ENCODE assay signal across 9 cellular contexts in genomic region chr5:181187500-181188213, GRCh38. TPM values are rescaled to one million over a fixed set of nuclear protein-coding genes. Genes with fewer than 3 reads are reported as not detected.
DNase-seq lines count a peak whose midpoint lies in the region; ATAC-seq and TF ChIP-seq lines count a peak whose summit lies in the region.
"Had no signal": no experiment of that assay in that cellular context is flagged by ENCODE, and none has a peak within 500 bp of the region (broad histone marks: within the 10 kb centered on the region; RNA-seq: fewer than 3 reads in every experiment).

No MANE protein-coding gene starts in this region.

- no peak for TF ChIP-seq EP300 in ovary (IDR thresholded peaks at IDR 0.05)

- WGBS in ovary, 3 donors, result 1 to 2% (median 1%) methylated on average over 37 of the region's 37 CpGs

- no peaks in the 10 kb centered on the region for H3K9me3 ChIP-seq in ovary

- TF ChIP-seq CTCF in 22Rv1 (IDR thresholded peaks at IDR 0.05) (peak; percentile 17), HFF-Myc (IDR thresholded peaks at IDR 0.05; ENCODE audit: low read depth, low read length, missing control alignments) (peak; percentile 22), foreskin keratinocyte (conservative IDR thresholded peaks at IDR 0.05) (peak; percentile 40), ovary (IDR thresholded peaks at IDR 0.05) (peak in 2 of 3 donors; percentile 5 to 47)

- H3K4me3 ChIP-seq in HFF-Myc (replicated peaks; ENCODE audit: low read depth, low read length) (peak overlapping the region; percentile 67), ovary (peak overlapping the region; percentile 79)

- ATAC-seq in foreskin keratinocyte, result peak; percentile 31
- ATAC-seq in GM18511 (IDR thresholded peaks at IDR 0.05; ENCODE audit: unreplicated experiment), result no peak
- no peak for ATAC-seq in GM21737 (IDR thresholded peaks at IDR 0.05; ENCODE audit: unreplicated experiment)

- peak overlapping the region; percentile 97 for H3K27ac ChIP-seq in 22Rv1
- H3K27ac ChIP-seq in foreskin keratinocyte, result peak overlapping the region; percentile 2
- H3K27ac ChIP-seq in ovary, result peak overlapping the region in 1 of 2 donors; percentile 91

- no peaks in the 10 kb centered on the region for H3K27me3 ChIP-seq in foreskin keratinocyte
- H3K27me3 ChIP-seq in ovary, result no peaks in the 10 kb centered on the region

- H3K4me1 ChIP-seq in foreskin keratinocyte (no peaks in the 10 kb centered on the region), ovary (ENCODE audit: insufficient read depth) (peaks cover 5% of the 10 kb centered on the region)

- no peak for DNase-seq in HFF-Myc (ENCODE audit: extremely low read depth, low read depth)
- peak; percentile 66 for DNase-seq in activated T-cell treated with anti-CD3 and anti-CD28 coated beads for 24 hours (ENCODE audit: low read depth)
- peak in 1 of 2 donors; percentile 82 for DNase-seq in foreskin keratinocyte
- DNase-seq in ovary, result peak; percentile 84 to 92 (median 89)
- no peak for DNase-seq in mesenteric fat pad (ENCODE audit: low spot score)

- no peak for TF ChIP-seq POLR2A in ovary (IDR thresholded peaks at IDR 0.05)

- H3K36me3 ChIP-seq in ovary, result no peaks in the 10 kb centered on the region

- intact Hi-C loops in ovary (cut with DNase I), result loop anchor here in 3 of 4 donors (5.0 to 10.0 kb wide), 3 partner anchors 35 to 403 kb away; partner anchors contain the start of genes TRIM41 (in 1 of the 3) and TRIM52 (in 1 of the 3)

RNA-seq across cellular contexts. Expression of gene TRIM7, which starts 17.3 kb away (rescaled TPM):
- total RNA-seq in foreskin keratinocyte, result 33.3 and 37.6 TPM in 2 replicates
- polyA plus RNA-seq in foreskin keratinocyte, result 36.7 and 39.0 TPM in 2 replicates
- 1 to 10 TPM in 2 of 7 donors, under 1 TPM in 5; 0.34 to 2.9 (median 0.93) TPM for total RNA-seq in ovary
- polyA plus RNA-seq in ovary, result under 1 TPM; 0.45 to 0.82 TPM
- total RNA-seq in mesenteric fat pad, result 3.0 TPM

RNA-seq across cellular contexts. Expression of gene TRIM41, which starts 35.4 kb away (rescaled TPM):
- 17.5 and 17.9 TPM in 2 replicates for total RNA-seq in foreskin keratinocyte
- polyA plus RNA-seq in foreskin keratinocyte, result 15.6 and 17.3 TPM in 2 replicates
- total RNA-seq in ovary, result 10 to 100 TPM in 6 of 7 donors, 1 to 10 TPM in 1; 8.2 to 22.7 (median 17.6) TPM
- polyA plus RNA-seq in ovary, result 10 to 100 TPM; 11.1 to 13.2 TPM
- total RNA-seq in mesenteric fat pad, result 22.1 TPM

RNA-seq across cellular contexts. Expression of gene OR2V2, which starts 40.3 kb away (rescaled TPM):
- not detected in 2 replicates for total RNA-seq in foreskin keratinocyte
- polyA plus RNA-seq in foreskin keratinocyte, result not detected in 2 replicates
- under 1 TPM in 1 of 7 donors, not detected in 6; 0.80 TPM for total RNA-seq in ovary
- polyA plus RNA-seq in ovary, result not detected
- total RNA-seq in mesenteric fat pad, result not detected
- total RNA-seq: pulmonary artery endothelial cell had no signal

RNA-seq across cellular contexts. Expression of gene RACK1, which starts 56.0 kb away (rescaled TPM):
- total RNA-seq in foreskin keratinocyte (3,025 and 3,078 TPM in 2 replicates), ovary (1,000 to 10,000 TPM; 2,570 to 4,531 (median 3,203) TPM), mesenteric fat pad (1,262 TPM)
- polyA plus RNA-seq in foreskin keratinocyte (2,685 and 2,690 TPM in 2 replicates), ovary (1,000 to 10,000 TPM; 2,702 to 4,895 TPM)

RNA-seq across cellular contexts. Expression of gene OR2V1, which starts 56.7 kb away (rescaled TPM):
- total RNA-seq in foreskin keratinocyte (not detected in 2 replicates), ovary (not detected), mesenteric fat pad (not detected)
- polyA plus RNA-seq in foreskin keratinocyte (not detected in 2 replicates), ovary (not detected)
- total RNA-seq: pulmonary artery endothelial cell had no signal

Comparison
In these comparisons a context has a peak if more than half of its experiments do, and no peak if none do; other contexts are left out.
1. DNase-seq: peak in activated T-cell treated with anti-CD3 and anti-CD28 coated beads for 24 hours (single experiment) and ovary (5 of 5); none in HFF-Myc (single experiment) and mesenteric fat pad (single experiment).
2. Peak in every context shown above with its lines, with median percentiles within 50 percentile points of each other: CTCF ChIP-seq.